9 cellular contexts compared by ENCODE assay signal in genomic region chr6:11092654-11093053, GRCh38. TPM values are rescaled to one million over a fixed set of nuclear protein-coding genes. Genes with fewer than 3 reads are reported as not detected.
A peak's percentile ranks its signal among the peaks of the same experiment; 100 is the strongest.
DNase-seq lines count a peak whose midpoint lies in the region; ATAC-seq and TF ChIP-seq lines count a peak whose summit lies in the region.
"Had no signal": no experiment of that assay in that cellular context is flagged by ENCODE, and none has a peak within 500 bp of the region (broad histone marks: within the 10 kb centered on the region; RNA-seq: fewer than 3 reads in every experiment).

No MANE protein-coding gene starts in this region.

- POLR2A ChIA-PET in AG04449 (lab: Yijun Ruan, JAX): interaction anchor here (1.5 kb wide), 1 partner anchor 138 kb away, joined by 3 read pairs; no protein-coding TSS in a partner anchor

- in situ Hi-C loops in GM13977 (cut with MboI; ENCODE audit: low pct_unique_long_range_greater_than_20kb, low sequenced_read_pairs, unreplicated experiment): no loop called here

- peak overlapping the region; percentile 87 to 98 (median 92) for H3K27ac Mint-ChIP-seq in IgD-negative memory B cell
- H3K27ac Mint-ChIP-seq in naive B cell: peak overlapping the region; percentile 94 to 98 (median 96)

- no peak for DNase-seq in AG04449 (ENCODE audit: low read depth, low spot score)
- DNase-seq in cardiac fibroblast (ENCODE audit: low read depth in 2 of 2): no peak
- DNase-seq in naive B cell: no peak
- DNase-seq in NCI-H748 treated with DMSO at 0.1 percent for 48 hours (lab: John Stamatoyannopoulos, UW): no peak
- DNase-seq in NCI-H2196 treated with DMSO at 0.1 percent for 48 hours (lab: John Stamatoyannopoulos, UW; ENCODE audit: unreplicated experiment): no peak
- DNase-seq in GM13977 (ENCODE audit: low spot score): no peak
- DNase-seq: activated CD8-positive, alpha-beta memory T cell treated with anti-CD3 and anti-CD28 coated beads, Interleukin-2, amount 50 U/mL, for 48 hours had no signal

- H3K36me3 Mint-ChIP-seq in IgD-negative memory B cell: no peaks in the 10 kb centered on the region
- no peaks in the 10 kb centered on the region for H3K36me3 Mint-ChIP-seq in naive B cell

- CTCF ChIA-PET in AG04449 (lab: Yijun Ruan, JAX): interaction anchor here (1.2 to 1.6 kb wide), 3 partner anchors 16 to 403 kb away, joined by 4 to 5 read pairs (median 5); no protein-coding TSS in a partner anchor

- H3K4me3 ChIP-seq in AG04449 (ENCODE audit: low read depth, low read length) (peak overlapping the region; percentile 100), cardiac fibroblast (replicated peaks in 1 of 2; ENCODE audit: low read depth in 2 of 2, low read length in 2 of 2) (peak overlapping the region; percentile 98 to 99)

- H3K27me3 Mint-ChIP-seq in IgD-negative memory B cell (no peaks in the 10 kb centered on the region), naive B cell (peaks cover 0 to 14% (median 0%) of the 10 kb centered on the region in 3 donors)

- H3K4me1 Mint-ChIP-seq in IgD-negative memory B cell (peaks cover 14 to 19% (median 18%) of the 10 kb centered on the region in 3 donors), naive B cell (peaks cover 16 to 26% (median 25%) of the 10 kb centered on the region in 3 donors)

- H3K4me3 Mint-ChIP-seq in IgD-negative memory B cell: peak overlapping the region; percentile 95 to 97 (median 96)
- H3K4me3 Mint-ChIP-seq in naive B cell: peak overlapping the region; percentile 90 to 98 (median 97)

- H3K9me3 Mint-ChIP-seq in IgD-negative memory B cell (no peaks in the 10 kb centered on the region), naive B cell (peaks cover 0 to 4% (median 0%) of the 10 kb centered on the region in 7 donors)

- TF ChIP-seq CTCF in AG04449 (IDR thresholded peaks at IDR 0.05; ENCODE audit: insufficient read depth, low read length, missing control alignments) (no peak), cardiac fibroblast (IDR thresholded peaks at IDR 0.05; ENCODE audit: low read depth, low read length) (no peak), GM13977 (IDR thresholded peaks at IDR 0.05; ENCODE audit: extremely low read depth, insufficient read depth, missing control alignments) (no peak)

- ATAC-seq in naive B cell (ENCODE audit: low read depth in 2 of 2) (no peak), HG03108 (IDR thresholded peaks at IDR 0.05; ENCODE audit: unreplicated experiment) (no peak)

RNA-seq across cellular contexts. Expression of gene SMIM13, which starts 1.0 kb away (rescaled TPM):
- 1.9 TPM for polyA plus RNA-seq in IgD-negative memory B cell
- 1 to 10 TPM; 1.1 to 4.2 (median 2.1) TPM for polyA plus RNA-seq in naive B cell (ENCODE audit: low read depth in 6 of 6)

RNA-seq across cellular contexts. Expression of gene ERVFRD-1, which starts 18.9 kb away (rescaled TPM):
- not detected for polyA plus RNA-seq in IgD-negative memory B cell
- polyA plus RNA-seq in naive B cell (ENCODE audit: low read depth in 6 of 6): under 1 TPM in 1 of 6 donors, not detected in 5; 0.15 TPM

RNA-seq across cellular contexts. Expression of gene ELOVL2, which starts 48.5 kb away (rescaled TPM):
- polyA plus RNA-seq in IgD-negative memory B cell (not detected), naive B cell (ENCODE audit: low read depth in 6 of 6) (not detected)
